ENCODE assay signal across 11 cellular contexts in genomic region chr19:18500820-18501219, GRCh38. TPM values are rescaled to one million over a fixed set of nuclear protein-coding genes. Genes with fewer than 3 reads are reported as not detected.
DNase-seq lines count a peak whose midpoint lies in the region; ATAC-seq and TF ChIP-seq lines count a peak whose summit lies in the region.
"Had no signal": no experiment of that assay in that cellular context is flagged by ENCODE, and none has a peak within 500 bp of the region (broad histone marks: within the 10 kb centered on the region; RNA-seq: fewer than 3 reads in every experiment).

No MANE protein-coding gene starts in this region.

- H3K4me3 Mint-ChIP-seq in naive thymus-derived CD8-positive, alpha-beta T cell: peak overlapping the region in 3 of 10 donors; percentile 11 to 76 (median 13)
- H3K4me3 Mint-ChIP-seq: activated T-cell treated with anti-CD3 and anti-CD28 coated beads, Interleukin-2, amount 50 U/mL, for 4 hours had no signal

- no peak for DNase-seq in activated naive CD4-positive, alpha-beta T cell treated with anti-CD3 and anti-CD28 coated beads, Interleukin-2, amount 50 U/mL, for 72 hours (ENCODE audit: low spot score in 2 of 2)
- DNase-seq in activated naive CD4-positive, alpha-beta T cell treated with anti-CD3 and anti-CD28 coated beads, Interleukin-2, amount 50 U/mL, for 16 hours: no peak
- peak; percentile 87 for DNase-seq in coronary artery (ENCODE audit: low spot score)
- DNase-seq in naive thymus-derived CD8-positive, alpha-beta T cell: no peak
- DNase-seq in transverse colon: no peak
- no peak for DNase-seq in NOMO-1 treated with DMSO at 0.1 percent for 48 hours (lab: John Stamatoyannopoulos, UW; ENCODE audit: unreplicated experiment)
- DNase-seq: activated T-cell treated with anti-CD3 and anti-CD28 coated beads, Interleukin-2, amount 50 U/mL, for 4 hours; stimulated activated CD4-positive, alpha-beta T cell treated with anti-CD3 and anti-CD28 coated beads, Interleukin-4, amount 100 ng/mL, for 4 hours had no signal

- H3K27ac ChIP-seq in coronary artery: peak overlapping the region; percentile 73 to 83
- H3K27ac ChIP-seq in transverse colon: peak overlapping the region; percentile 15 to 78 (median 18)

- no peak for TF ChIP-seq EP300 in transverse colon (IDR thresholded peaks at IDR 0.05; ENCODE audit: low read depth)

- no peaks in the 10 kb centered on the region for H3K27me3 ChIP-seq in transverse colon
- H3K27me3 ChIP-seq: ovary had no signal

- H3K9me3 ChIP-seq in transverse colon: no peaks in the 10 kb centered on the region
- H3K9me3 ChIP-seq: ovary had no signal

- 71% methylated on average over 11 of the region's 11 CpGs; no CpG with 5 or more reads in 1 of the 2 donors for WGBS in transverse colon (ENCODE audit: low coverage in 1 of 2), 2 donors

- H3K4me1 Mint-ChIP-seq in naive thymus-derived CD8-positive, alpha-beta T cell: peaks cover 54 to 98% (median 91%) of the 10 kb centered on the region in 4 donors

- in situ Hi-C loops in transverse colon (cut with MboI; ENCODE audit: low pct_ligation_motif_present in 1 of 4, low pct_unique_long_range_greater_than_20kb in 1 of 4, low sequenced_read_pairs in 3 of 4): no loop called here

- no peak for TF ChIP-seq CTCF in coronary artery (IDR thresholded peaks at IDR 0.05)
- no peak for TF ChIP-seq CTCF in transverse colon (IDR thresholded peaks at IDR 0.05)

- H3K4me3 ChIP-seq in coronary artery (peak overlapping the region; percentile 4), transverse colon (no peak overlapping the region)
- H3K4me3 ChIP-seq: ovary had no signal

- TF ChIP-seq POLR2A in transverse colon (IDR thresholded peaks at IDR 0.05): no peak

- H3K4me1 ChIP-seq in transverse colon: peaks cover 56 to 91% (median 82%) of the 10 kb centered on the region in 4 donors

- H3K27me3 Mint-ChIP-seq in naive thymus-derived CD8-positive, alpha-beta T cell: no peaks in the 10 kb centered on the region

- intact Hi-C loops in transverse colon (cut with DNase I; ENCODE audit: low total_unique reads): loop anchor here (5.0 kb wide), 1 partner anchor 334 kb away; no protein-coding TSS in a partner anchor

- no peak for ATAC-seq in activated naive CD4-positive, alpha-beta T cell treated with anti-CD3 and anti-CD28 coated beads, Interleukin-2, amount 50 U/mL, for 72 hours
- ATAC-seq in naive thymus-derived CD8-positive, alpha-beta T cell: no peak
- ATAC-seq in GM19455 (IDR thresholded peaks at IDR 0.05; ENCODE audit: unreplicated experiment) (no peak), HG02571 (IDR thresholded peaks at IDR 0.05; ENCODE audit: unreplicated experiment) (no peak)
- ATAC-seq: activated T-cell treated with anti-CD3 and anti-CD28 coated beads, Interleukin-2, amount 50 U/mL, for 4 hours had no signal

- POLR2A ChIA-PET in naive thymus-derived CD8-positive, alpha-beta T cell (lab: Charles Lee): no interaction called here

- no peaks in the 10 kb centered on the region for H3K36me3 Mint-ChIP-seq in activated naive CD4-positive, alpha-beta T cell treated with anti-CD3 and anti-CD28 coated beads, Interleukin-2, amount 50 U/mL, for 72 hours
- H3K36me3 Mint-ChIP-seq in naive thymus-derived CD8-positive, alpha-beta T cell: peaks cover 0 to 2% (median 0%) of the 10 kb centered on the region in 3 donors

- H3K9me3 Mint-ChIP-seq in activated naive CD4-positive, alpha-beta T cell treated with anti-CD3 and anti-CD28 coated beads, Interleukin-2, amount 50 U/mL, for 72 hours: no peaks in the 10 kb centered on the region
- no peaks in the 10 kb centered on the region for H3K9me3 Mint-ChIP-seq in naive thymus-derived CD8-positive, alpha-beta T cell
- H3K9me3 Mint-ChIP-seq: activated T-cell treated with anti-CD3 and anti-CD28 coated beads, Interleukin-2, amount 50 U/mL, for 4 hours had no signal

- peak overlapping the region; percentile 10 to 20 for H3K27ac Mint-ChIP-seq in activated naive CD4-positive, alpha-beta T cell treated with anti-CD3 and anti-CD28 coated beads, Interleukin-2, amount 50 U/mL, for 72 hours
- peak overlapping the region in 9 of 10 donors; percentile 37 to 81 (median 72) for H3K27ac Mint-ChIP-seq in naive thymus-derived CD8-positive, alpha-beta T cell

- H3K36me3 ChIP-seq in transverse colon: no peaks in the 10 kb centered on the region
- H3K36me3 ChIP-seq: ovary had no signal

RNA-seq across cellular contexts. Expression of gene ELL, which starts 21.1 kb away (rescaled TPM):
- total RNA-seq in activated naive CD4-positive, alpha-beta T cell treated with anti-CD3 and anti-CD28 coated beads, Interleukin-2, amount 50 U/mL, for 72 hours: 10 to 100 TPM; 18.8 to 23.0 TPM
- total RNA-seq in naive thymus-derived CD8-positive, alpha-beta T cell: 10 to 100 TPM; 23.7 to 24.1 TPM
- 10 to 100 TPM in 1 of 3 donors, 1 to 10 TPM in 2; 7.6 to 11.0 (median 9.3) TPM for polyA plus RNA-seq in naive thymus-derived CD8-positive, alpha-beta T cell
- total RNA-seq in transverse colon: 10 to 100 TPM; 16.2 to 72.2 (median 18.0) TPM

RNA-seq across cellular contexts. Expression of gene FKBP8, which starts 42.6 kb away (rescaled TPM):
- 100 to 1,000 TPM; 153 to 236 TPM for total RNA-seq in activated naive CD4-positive, alpha-beta T cell treated with anti-CD3 and anti-CD28 coated beads, Interleukin-2, amount 50 U/mL, for 72 hours
- 100 to 1,000 TPM; 235 to 236 TPM for total RNA-seq in naive thymus-derived CD8-positive, alpha-beta T cell
- 100 to 1,000 TPM in 2 of 3 donors, 10 to 100 TPM in 1; 87.0 to 125 (median 106) TPM for polyA plus RNA-seq in naive thymus-derived CD8-positive, alpha-beta T cell
- total RNA-seq in transverse colon: 100 to 1,000 TPM; 267 to 318 (median 275) TPM

RNA-seq across cellular contexts. Expression of gene KXD1, which starts 56.9 kb away (rescaled TPM):
- total RNA-seq in activated naive CD4-positive, alpha-beta T cell treated with anti-CD3 and anti-CD28 coated beads, Interleukin-2, amount 50 U/mL, for 72 hours: 100 to 1,000 TPM in 1 of 2 donors, 10 to 100 TPM in 1; 75.8 to 122 TPM
- 10 to 100 TPM; 96.2 to 97.9 TPM for total RNA-seq in naive thymus-derived CD8-positive, alpha-beta T cell
- 10 to 100 TPM; 68.3 to 80.2 (median 79.4) TPM for polyA plus RNA-seq in naive thymus-derived CD8-positive, alpha-beta T cell
- 100 to 1,000 TPM in 2 of 4 donors, 10 to 100 TPM in 2; 62.1 to 195 (median 98.0) TPM for total RNA-seq in transverse colon
